ENCODE assay signal across 8 cellular contexts in genomic region chr9:110255417-110256141, GRCh38. TPM values are rescaled to one million over a fixed set of nuclear protein-coding genes. Genes with fewer than 3 reads are reported as not detected.
DNase-seq lines count a peak whose midpoint lies in the region; ATAC-seq lines count a peak whose summit lies in the region.

No MANE protein-coding gene starts in this region.

- H3K4me1 ChIP-seq in right cardiac atrium (ENCODE audit: control insufficient read depth, insufficient read depth, low read length): peaks cover 7% of the 10 kb centered on the region
- H3K4me1 ChIP-seq in rectal smooth muscle tissue (ENCODE audit: control insufficient read depth, insufficient read depth, low read length): peaks cover 6% of the 10 kb centered on the region

- peak overlapping the region; percentile 50 for H3K27ac ChIP-seq in angular gyrus (ENCODE audit: low read depth, low read length)
- H3K27ac ChIP-seq in right cardiac atrium (ENCODE audit: low read length): peak overlapping the region; percentile 75
- H3K27ac ChIP-seq in rectal smooth muscle tissue (ENCODE audit: low read depth, low read length): peak overlapping the region; percentile 91

- peak overlapping the region; percentile 81 for H3K4me3 ChIP-seq in right cardiac atrium (ENCODE audit: low read length)
- peak overlapping the region; percentile 96 for H3K4me3 ChIP-seq in rectal smooth muscle tissue (ENCODE audit: low read length)

- H3K27me3 ChIP-seq in right cardiac atrium (ENCODE audit: control insufficient read depth, insufficient read depth): no peaks in the 10 kb centered on the region
- no peaks in the 10 kb centered on the region for H3K27me3 ChIP-seq in rectal smooth muscle tissue (ENCODE audit: control insufficient read depth, insufficient read depth, low read length)

- peak overlapping the region; percentile 98 for H3K9ac ChIP-seq in rectal smooth muscle tissue (ENCODE audit: low read length)

- no peaks in the 10 kb centered on the region for H3K36me3 ChIP-seq in rectal smooth muscle tissue (ENCODE audit: control insufficient read depth, insufficient read depth, low read length)

- WGBS in right cardiac atrium: under 1% methylated on average over 54 of the region's 54 CpGs

- no peaks in the 10 kb centered on the region for H3K9me3 ChIP-seq in right cardiac atrium (ENCODE audit: control insufficient read depth, low read length)

- intact Hi-C loops in right cardiac atrium (cut with DNase I): no loop called here

- peak; percentile 20 for ATAC-seq in GM19452 (IDR thresholded peaks at IDR 0.05; ENCODE audit: unreplicated experiment)
- ATAC-seq in HG03558 (IDR thresholded peaks at IDR 0.05; ENCODE audit: extremely low read depth, unreplicated experiment): peak; percentile 2
- peak; percentile 49 to 66 for ATAC-seq in right cardiac atrium

- DNase-seq in CD1c-positive myeloid dendritic cell (ENCODE audit: extremely low spot score) (peak; percentile 78), SW 1271 (lab: John Stamatoyannopoulos, UW) (peak; percentile 18 to 47), right cardiac atrium (peak; percentile 67 to 81 (median 80)), GDM1 (lab: John Stamatoyannopoulos, UW) (no peak)

RNA-seq across cellular contexts. Expression of gene TXN, which starts 0.7 kb away (rescaled TPM):
- total RNA-seq in right cardiac atrium: 10 to 100 TPM; 59.0 to 78.5 (median 64.6) TPM
- 95.1 TPM for polyA plus RNA-seq in right cardiac atrium

RNA-seq across cellular contexts. Expression of gene C9orf152, which starts 47.6 kb away (rescaled TPM):
- total RNA-seq in right cardiac atrium: not detected
- not detected for polyA plus RNA-seq in right cardiac atrium

Comparison
In these comparisons a context has a peak if more than half of its experiments do, and no peak if none do; other contexts are left out.
1. ATAC-seq: peak in every context shown above with its lines; median percentile 58 in right cardiac atrium; 20 in GM19452; 2 in HG03558.